Comparison of ENCODE assay signal across 1 cellular context in genomic region chr4:54840992-54841768, GRCh38.
TF ChIP-seq lines count a peak whose summit lies in the region.

No MANE protein-coding gene starts in this region.

TF ChIP-seq in HCT116, 20 proteins besides CTCF, POLR2A, EP300 and RAD21 (continued from another document):
- no peak for TF ChIP-seq JUND (IDR thresholded peaks at IDR 0.05)
- no peak for TF ChIP-seq SP1 (IDR thresholded peaks at IDR 0.05; ENCODE audit: low read depth)
- TF ChIP-seq ZFX (IDR thresholded peaks at IDR 0.05), result no peak
- TF ChIP-seq ZBTB33 (IDR thresholded peaks at IDR 0.05; ENCODE audit: extremely low read depth, insufficient replicate concordance, low read length), result no peak
- no peak for TF ChIP-seq REST (IDR thresholded peaks at IDR 0.05; ENCODE audit: low read depth)
- TF ChIP-seq FOSL1 (IDR thresholded peaks at IDR 0.05; ENCODE audit: low read depth), result no peak
- no peak for TF ChIP-seq CBX3 (IDR thresholded peaks at IDR 0.05; ENCODE audit: low read depth)
- TF ChIP-seq MAX (IDR thresholded peaks at IDR 0.05), result no peak
- TF ChIP-seq TCF7L2 (IDR thresholded peaks at IDR 0.05; ENCODE audit: borderline replicate concordance, extremely low read depth, insufficient read depth, insufficient read length), result no peak
